ENCODE assay signal across 1 cellular context in the genomic region with DNA sequence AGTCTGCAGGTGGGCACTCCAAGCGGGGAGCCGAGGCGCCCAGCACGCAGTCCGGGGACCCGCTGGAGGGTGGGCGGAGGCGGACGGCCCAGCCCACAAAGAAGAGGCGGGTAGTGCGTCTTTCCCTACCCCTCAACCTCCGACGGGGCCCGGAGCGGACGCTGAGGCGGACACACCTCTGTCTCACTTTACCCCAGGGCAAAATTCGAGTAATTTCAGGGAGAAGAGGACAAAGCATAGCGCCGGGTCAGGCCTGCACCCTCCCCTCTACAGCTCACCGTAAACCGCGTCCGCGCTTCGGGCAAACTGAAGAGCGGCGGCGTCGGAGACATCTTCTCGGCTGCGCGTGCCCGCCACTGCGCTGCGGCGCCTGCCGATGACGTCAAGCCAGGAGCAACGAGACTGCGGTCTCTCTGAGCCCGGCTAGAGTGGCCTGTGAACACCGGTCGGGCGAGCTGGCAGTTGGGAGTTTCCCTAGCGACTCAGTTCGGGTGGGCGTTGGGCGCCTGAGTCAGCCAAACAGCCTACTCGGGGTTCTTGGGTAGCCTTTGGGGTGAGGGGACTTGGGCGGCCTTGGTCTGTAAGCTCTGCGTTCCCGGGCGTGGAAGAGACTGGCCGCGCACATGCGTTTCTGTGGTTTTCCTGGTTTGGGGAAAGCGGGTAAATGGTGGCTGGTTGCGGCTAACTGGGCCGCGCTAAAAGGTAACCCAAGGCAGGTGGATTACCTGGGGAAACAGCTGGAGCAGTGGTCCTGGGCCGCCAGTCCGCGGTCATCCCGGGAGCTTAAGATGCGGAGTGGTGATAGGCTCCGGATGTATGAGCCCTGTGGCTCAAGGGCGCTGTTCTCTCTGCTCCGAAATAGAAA.
TF ChIP-seq lines count a peak whose summit lies in the region.

A gene with protein sequence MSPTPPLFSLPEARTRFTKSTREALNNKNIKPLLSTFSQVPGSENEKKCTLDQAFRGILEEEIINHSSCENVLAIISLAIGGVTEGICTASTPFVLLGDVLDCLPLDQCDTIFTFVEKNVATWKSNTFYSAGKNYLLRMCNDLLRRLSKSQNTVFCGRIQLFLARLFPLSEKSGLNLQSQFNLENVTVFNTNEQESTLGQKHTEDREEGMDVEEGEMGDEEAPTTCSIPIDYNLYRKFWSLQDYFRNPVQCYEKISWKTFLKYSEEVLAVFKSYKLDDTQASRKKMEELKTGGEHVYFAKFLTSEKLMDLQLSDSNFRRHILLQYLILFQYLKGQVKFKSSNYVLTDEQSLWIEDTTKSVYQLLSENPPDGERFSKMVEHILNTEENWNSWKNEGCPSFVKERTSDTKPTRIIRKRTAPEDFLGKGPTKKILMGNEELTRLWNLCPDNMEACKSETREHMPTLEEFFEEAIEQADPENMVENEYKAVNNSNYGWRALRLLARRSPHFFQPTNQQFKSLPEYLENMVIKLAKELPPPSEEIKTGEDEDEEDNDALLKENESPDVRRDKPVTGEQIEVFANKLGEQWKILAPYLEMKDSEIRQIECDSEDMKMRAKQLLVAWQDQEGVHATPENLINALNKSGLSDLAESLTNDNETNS (minus strand): TSS at position 360 of the 865 bp plus-strand sequence. CDS start 28 bp downstream, at position 332.

TF ChIP-seq in K562, 482 proteins besides CTCF, POLR2A, EP300 and RAD21 (continued from another document and continues in another):
- TF ChIP-seq EHMT2 (IDR thresholded peaks at IDR 0.05) (no peak), ZNF57 (CRISPR knock-in tag; IDR thresholded peaks at IDR 0.05) (no peak), SRSF1 (IDR thresholded peaks at IDR 0.05; ENCODE audit: low read depth, low read length) (no peak), CEBPG (CRISPR knock-in tag; IDR thresholded peaks at IDR 0.05) (0 out of 2 replicates have a peak, but pooled peaks have one; percentile 38), CEBPG (tag; conservative IDR thresholded peaks at IDR 0.05 in 1 of 2, IDR thresholded peaks at IDR 0.05 in 1 of 2) (no peak), SRSF7 (optimal IDR thresholded peaks at IDR 0.05; ENCODE audit: low read depth, low read length) (no peak), ZNF224 (CRISPR knock-in tag; IDR thresholded peaks at IDR 0.05) (no peak), KLF16 (IDR thresholded peaks at IDR 0.05) (no peak), SMARCE1 (IDR thresholded peaks at IDR 0.05) (peak; percentile 89), SP2 (IDR thresholded peaks at IDR 0.05; ENCODE audit: extremely low read depth, low read depth, low read length, poor library complexity, severe bottlenecking) (peak; percentile 96), ZNF764 (CRISPR knock-in tag; IDR thresholded peaks at IDR 0.05; ENCODE audit: low read depth) (peak; percentile 9; the same call in 1 of the 2 replicates), ZNF644 (tag; IDR thresholded peaks at IDR 0.05; ENCODE audit: low read depth) (no peak), HMG20B (CRISPR knock-in tag; IDR thresholded peaks at IDR 0.05) (no peak), TRIM24 (IDR thresholded peaks at IDR 0.05) (peak in 1 of 2 experiments; percentile 94; a peak in 3 of 4 replicates), NCOA2 (IDR thresholded peaks at IDR 0.05; ENCODE audit: partially characterized antibody in 2 of 2) (no peak), SPI1 (IDR thresholded peaks at IDR 0.05; ENCODE audit: borderline replicate concordance, low read depth, low read length) (no peak), ZNF217 (CRISPR knock-in tag; IDR thresholded peaks at IDR 0.05) (no peak), POLR2AphosphoS2 (IDR thresholded peaks at IDR 0.05; ENCODE audit: low read length) (peak; percentile 90), HCFC1 (IDR thresholded peaks at IDR 0.05; ENCODE audit: low read depth, low read length) (peak; percentile 89), NFRKB (IDR thresholded peaks at IDR 0.05; ENCODE audit: low read depth) (peak; percentile 91), ZKSCAN8 (CRISPR knock-in tag; IDR thresholded peaks at IDR 0.05) (no peak), HNRNPL (IDR thresholded peaks at IDR 0.05; ENCODE audit: low read depth, low read length) (no peak), RBFOX2 (IDR thresholded peaks at IDR 0.05; ENCODE audit: low read depth, low read length) (peak; percentile 100), ZBTB1 (CRISPR knock-in tag; IDR thresholded peaks at IDR 0.05; ENCODE audit: borderline replicate concordance, low read depth) (peak; percentile 90), FOXA1 (IDR thresholded peaks at IDR 0.05; ENCODE audit: borderline replicate concordance) (no peak), ZNF124 (CRISPR knock-in tag; IDR thresholded peaks at IDR 0.05) (0 out of 2 replicates have a peak, but pooled peaks have one; percentile 59), NFE2L1 (tag; IDR thresholded peaks at IDR 0.05; ENCODE audit: borderline replicate concordance, low read depth) (no peak), ZNF282 (CRISPR knock-in tag; IDR thresholded peaks at IDR 0.05) (no peak; the same call in 1 of the 2 replicates), L3MBTL2 (IDR thresholded peaks at IDR 0.05) (peak; percentile 89), ZFP30 (CRISPR knock-in tag; IDR thresholded peaks at IDR 0.05; ENCODE audit: borderline replicate concordance) (no peak), HNRNPLL (IDR thresholded peaks at IDR 0.05; ENCODE audit: low read depth, low read length, poor library complexity, severe bottlenecking) (peak; percentile 55), NFIC (IDR thresholded peaks at IDR 0.05) (peak; percentile 96), FOXK1 (CRISPR knock-in tag; IDR thresholded peaks at IDR 0.05; ENCODE audit: borderline replicate concordance) (peak; percentile 36; the same call in 1 of the 2 replicates), ATF1 (CRISPR knock-in tag; IDR thresholded peaks at IDR 0.05) (peak; percentile 97), ATF1 (tag; IDR thresholded peaks at IDR 0.05) (peak; percentile 100)
- TF ChIP-seq, protein P1, sequence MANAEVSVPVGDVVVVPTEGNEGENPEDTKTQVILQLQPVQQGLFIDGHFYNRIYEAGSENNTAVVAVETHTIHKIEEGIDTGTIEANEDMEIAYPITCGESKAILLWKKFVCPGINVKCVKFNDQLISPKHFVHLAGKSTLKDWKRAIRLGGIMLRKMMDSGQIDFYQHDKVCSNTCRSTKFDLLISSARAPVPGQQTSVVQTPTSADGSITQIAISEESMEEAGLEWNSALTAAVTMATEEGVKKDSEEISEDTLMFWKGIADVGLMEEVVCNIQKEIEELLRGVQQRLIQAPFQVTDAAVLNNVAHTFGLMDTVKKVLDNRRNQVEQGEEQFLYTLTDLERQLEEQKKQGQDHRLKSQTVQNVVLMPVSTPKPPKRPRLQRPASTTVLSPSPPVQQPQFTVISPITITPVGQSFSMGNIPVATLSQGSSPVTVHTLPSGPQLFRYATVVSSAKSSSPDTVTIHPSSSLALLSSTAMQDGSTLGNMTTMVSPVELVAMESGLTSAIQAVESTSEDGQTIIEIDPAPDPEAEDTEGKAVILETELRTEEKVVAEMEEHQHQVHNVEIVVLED (CRISPR knock-in tag; IDR thresholded peaks at IDR 0.05), result peak; percentile 83
- TF ChIP-seq, protein P2, sequence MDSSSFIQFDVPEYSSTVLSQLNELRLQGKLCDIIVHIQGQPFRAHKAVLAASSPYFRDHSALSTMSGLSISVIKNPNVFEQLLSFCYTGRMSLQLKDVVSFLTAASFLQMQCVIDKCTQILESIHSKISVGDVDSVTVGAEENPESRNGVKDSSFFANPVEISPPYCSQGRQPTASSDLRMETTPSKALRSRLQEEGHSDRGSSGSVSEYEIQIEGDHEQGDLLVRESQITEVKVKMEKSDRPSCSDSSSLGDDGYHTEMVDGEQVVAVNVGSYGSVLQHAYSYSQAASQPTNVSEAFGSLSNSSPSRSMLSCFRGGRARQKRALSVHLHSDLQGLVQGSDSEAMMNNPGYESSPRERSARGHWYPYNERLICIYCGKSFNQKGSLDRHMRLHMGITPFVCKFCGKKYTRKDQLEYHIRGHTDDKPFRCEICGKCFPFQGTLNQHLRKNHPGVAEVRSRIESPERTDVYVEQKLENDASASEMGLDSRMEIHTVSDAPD (CRISPR knock-in tag; IDR thresholded peaks at IDR 0.05), result no peak
- TF ChIP-seq, protein P3, sequence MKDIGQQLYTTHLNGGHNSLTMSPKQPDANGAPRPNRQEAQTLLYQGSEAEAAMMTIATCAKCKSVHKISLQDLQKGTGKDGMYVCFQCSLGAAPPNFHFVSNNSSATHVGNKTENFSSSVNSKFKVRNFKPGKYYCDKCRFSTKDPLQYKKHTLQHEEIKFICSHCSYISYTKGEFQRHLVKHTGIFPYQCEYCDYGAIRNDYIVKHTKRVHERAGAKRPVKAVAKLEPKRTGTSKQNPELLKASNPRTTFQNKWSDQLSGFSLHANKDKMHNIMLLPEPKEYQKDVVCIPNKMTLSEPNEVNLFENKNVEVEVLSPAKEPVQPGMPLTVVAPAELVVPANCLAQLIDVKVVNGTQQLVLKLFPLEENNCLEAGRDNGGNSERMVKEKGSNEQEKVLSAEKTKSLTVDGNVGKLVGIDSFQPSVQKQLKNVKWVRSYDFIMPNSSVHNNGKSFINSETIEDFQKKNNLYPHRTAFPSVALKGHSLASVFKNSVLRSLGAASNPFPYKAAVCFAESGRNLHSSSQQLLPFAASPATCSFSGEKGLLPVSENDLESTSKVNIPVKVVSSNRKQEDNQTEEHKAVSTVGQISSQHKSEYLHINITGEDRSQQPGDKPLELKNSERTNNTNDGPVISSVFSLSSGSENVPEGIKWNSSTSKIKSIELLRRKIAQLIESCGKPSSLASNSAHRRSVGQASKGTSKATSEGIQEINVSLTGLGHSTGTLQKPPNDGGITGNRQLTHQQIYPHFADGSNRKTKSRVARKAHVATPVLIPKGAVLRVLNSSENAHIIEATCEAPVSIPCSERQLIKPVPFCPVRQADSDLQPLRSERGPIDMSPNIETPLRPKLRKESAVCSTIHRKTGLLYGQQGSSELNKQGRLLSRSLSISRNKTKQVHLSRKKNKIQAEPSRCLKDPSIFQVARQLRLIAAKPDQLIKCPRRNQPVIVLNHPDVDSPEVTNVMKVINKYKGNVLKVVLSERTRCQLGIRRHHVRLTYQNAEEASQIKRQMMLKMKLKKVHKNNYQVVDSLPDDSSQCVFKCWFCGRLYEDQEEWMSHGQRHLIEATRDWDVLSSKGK (CRISPR knock-in tag; IDR thresholded peaks at IDR 0.05), result no peak
- TF ChIP-seq, protein P4, sequence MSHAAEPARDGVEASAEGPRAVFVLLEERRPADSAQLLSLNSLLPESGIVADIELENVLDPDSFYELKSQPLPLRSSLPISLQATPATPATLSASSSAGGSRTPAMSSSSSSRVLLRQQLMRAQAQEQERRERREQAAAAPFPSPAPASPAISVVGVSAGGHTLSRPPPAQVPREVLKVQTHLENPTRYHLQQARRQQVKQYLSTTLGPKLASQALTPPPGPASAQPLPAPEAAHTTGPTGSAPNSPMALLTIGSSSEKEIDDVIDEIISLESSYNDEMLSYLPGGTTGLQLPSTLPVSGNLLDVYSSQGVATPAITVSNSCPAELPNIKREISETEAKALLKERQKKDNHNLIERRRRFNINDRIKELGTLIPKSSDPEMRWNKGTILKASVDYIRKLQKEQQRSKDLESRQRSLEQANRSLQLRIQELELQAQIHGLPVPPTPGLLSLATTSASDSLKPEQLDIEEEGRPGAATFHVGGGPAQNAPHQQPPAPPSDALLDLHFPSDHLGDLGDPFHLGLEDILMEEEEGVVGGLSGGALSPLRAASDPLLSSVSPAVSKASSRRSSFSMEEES (CRISPR knock-in tag; IDR thresholded peaks at IDR 0.05), result no peak
- TF ChIP-seq, protein P5, sequence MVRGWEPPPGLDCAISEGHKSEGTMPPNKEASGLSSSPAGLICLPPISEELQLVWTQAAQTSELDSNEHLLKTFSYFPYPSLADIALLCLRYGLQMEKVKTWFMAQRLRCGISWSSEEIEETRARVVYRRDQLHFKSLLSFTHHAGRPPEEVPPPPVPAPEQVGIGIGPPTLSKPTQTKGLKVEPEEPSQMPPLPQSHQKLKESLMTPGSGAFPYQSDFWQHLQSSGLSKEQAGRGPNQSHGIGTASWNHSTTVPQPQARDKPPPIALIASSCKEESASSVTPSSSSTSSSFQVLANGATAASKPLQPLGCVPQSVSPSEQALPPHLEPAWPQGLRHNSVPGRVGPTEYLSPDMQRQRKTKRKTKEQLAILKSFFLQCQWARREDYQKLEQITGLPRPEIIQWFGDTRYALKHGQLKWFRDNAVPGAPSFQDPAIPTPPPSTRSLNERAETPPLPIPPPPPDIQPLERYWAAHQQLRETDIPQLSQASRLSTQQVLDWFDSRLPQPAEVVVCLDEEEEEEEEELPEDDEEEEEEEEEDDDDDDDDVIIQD (CRISPR knock-in tag; IDR thresholded peaks at IDR 0.05), result no peak
- TF ChIP-seq, protein P6, sequence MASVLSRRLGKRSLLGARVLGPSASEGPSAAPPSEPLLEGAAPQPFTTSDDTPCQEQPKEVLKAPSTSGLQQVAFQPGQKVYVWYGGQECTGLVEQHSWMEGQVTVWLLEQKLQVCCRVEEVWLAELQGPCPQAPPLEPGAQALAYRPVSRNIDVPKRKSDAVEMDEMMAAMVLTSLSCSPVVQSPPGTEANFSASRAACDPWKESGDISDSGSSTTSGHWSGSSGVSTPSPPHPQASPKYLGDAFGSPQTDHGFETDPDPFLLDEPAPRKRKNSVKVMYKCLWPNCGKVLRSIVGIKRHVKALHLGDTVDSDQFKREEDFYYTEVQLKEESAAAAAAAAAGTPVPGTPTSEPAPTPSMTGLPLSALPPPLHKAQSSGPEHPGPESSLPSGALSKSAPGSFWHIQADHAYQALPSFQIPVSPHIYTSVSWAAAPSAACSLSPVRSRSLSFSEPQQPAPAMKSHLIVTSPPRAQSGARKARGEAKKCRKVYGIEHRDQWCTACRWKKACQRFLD (CRISPR knock-in tag; IDR thresholded peaks at IDR 0.05), result peak; percentile 54; the same call in 1 of the 2 replicates
- TF ChIP-seq, protein P7, sequence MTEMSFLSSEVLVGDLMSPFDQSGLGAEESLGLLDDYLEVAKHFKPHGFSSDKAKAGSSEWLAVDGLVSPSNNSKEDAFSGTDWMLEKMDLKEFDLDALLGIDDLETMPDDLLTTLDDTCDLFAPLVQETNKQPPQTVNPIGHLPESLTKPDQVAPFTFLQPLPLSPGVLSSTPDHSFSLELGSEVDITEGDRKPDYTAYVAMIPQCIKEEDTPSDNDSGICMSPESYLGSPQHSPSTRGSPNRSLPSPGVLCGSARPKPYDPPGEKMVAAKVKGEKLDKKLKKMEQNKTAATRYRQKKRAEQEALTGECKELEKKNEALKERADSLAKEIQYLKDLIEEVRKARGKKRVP (CRISPR knock-in tag; IDR thresholded peaks at IDR 0.05), result no peak
- TF ChIP-seq, protein P8, sequence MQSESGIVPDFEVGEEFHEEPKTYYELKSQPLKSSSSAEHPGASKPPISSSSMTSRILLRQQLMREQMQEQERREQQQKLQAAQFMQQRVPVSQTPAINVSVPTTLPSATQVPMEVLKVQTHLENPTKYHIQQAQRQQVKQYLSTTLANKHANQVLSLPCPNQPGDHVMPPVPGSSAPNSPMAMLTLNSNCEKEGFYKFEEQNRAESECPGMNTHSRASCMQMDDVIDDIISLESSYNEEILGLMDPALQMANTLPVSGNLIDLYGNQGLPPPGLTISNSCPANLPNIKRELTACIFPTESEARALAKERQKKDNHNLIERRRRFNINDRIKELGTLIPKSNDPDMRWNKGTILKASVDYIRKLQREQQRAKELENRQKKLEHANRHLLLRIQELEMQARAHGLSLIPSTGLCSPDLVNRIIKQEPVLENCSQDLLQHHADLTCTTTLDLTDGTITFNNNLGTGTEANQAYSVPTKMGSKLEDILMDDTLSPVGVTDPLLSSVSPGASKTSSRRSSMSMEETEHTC (IDR thresholded peaks at IDR 0.05), result no peak
- TF ChIP-seq, protein P9, sequence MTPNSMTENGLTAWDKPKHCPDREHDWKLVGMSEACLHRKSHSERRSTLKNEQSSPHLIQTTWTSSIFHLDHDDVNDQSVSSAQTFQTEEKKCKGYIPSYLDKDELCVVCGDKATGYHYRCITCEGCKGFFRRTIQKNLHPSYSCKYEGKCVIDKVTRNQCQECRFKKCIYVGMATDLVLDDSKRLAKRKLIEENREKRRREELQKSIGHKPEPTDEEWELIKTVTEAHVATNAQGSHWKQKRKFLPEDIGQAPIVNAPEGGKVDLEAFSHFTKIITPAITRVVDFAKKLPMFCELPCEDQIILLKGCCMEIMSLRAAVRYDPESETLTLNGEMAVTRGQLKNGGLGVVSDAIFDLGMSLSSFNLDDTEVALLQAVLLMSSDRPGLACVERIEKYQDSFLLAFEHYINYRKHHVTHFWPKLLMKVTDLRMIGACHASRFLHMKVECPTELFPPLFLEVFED (CRISPR knock-in tag; conservative IDR thresholded peaks at IDR 0.05), result no peak; the same call in 1 of the 2 replicates
